In genomic region chr2:42800461-42800962, GRCh38 we compare ENCODE assay signal across 18 cellular contexts. TPM values are rescaled to one million over a fixed set of nuclear protein-coding genes. Genes with fewer than 3 reads are reported as not detected.
DNase-seq lines count a peak whose midpoint lies in the region; ATAC-seq and TF ChIP-seq lines count a peak whose summit lies in the region.
"Had no signal": no experiment of that assay in that cellular context is flagged by ENCODE, and none has a peak within 500 bp of the region (broad histone marks: within the 10 kb centered on the region; RNA-seq: fewer than 3 reads in every experiment).

No MANE protein-coding gene starts in this region.

- peaks cover 44% of the 10 kb centered on the region for H3K36me3 Mint-ChIP-seq in dendritic cell treated with granulocyte-macrophage colony-stimulating factor and Interleukin-4, amounts not matched to agents 40 ng/mL and 50 ng/mL, for 4 days (ENCODE audit: low read depth)
- H3K36me3 Mint-ChIP-seq in naive thymus-derived CD8-positive, alpha-beta T cell = no peaks in the 10 kb centered on the region
- H3K36me3 Mint-ChIP-seq in natural killer cell = no peaks in the 10 kb centered on the region
- H3K36me3 Mint-ChIP-seq: CD8-positive, alpha-beta T cell had no signal

- H3K9me3 ChIP-seq in DND-41 (ENCODE audit: insufficient read depth, low read length, severe bottlenecking) = no peaks in the 10 kb centered on the region
- H3K9me3 ChIP-seq: BLaER1 treated with 17β-estradiol and CSF1 and Interleukin-3, amounts not matched to agents 10 nM and 100 nM had no signal

- no peak overlapping the region for H3K4me2 ChIP-seq in DND-41 (ENCODE audit: insufficient read depth, low read length)
- H3K4me2 ChIP-seq: BLaER1 treated with 17β-estradiol and CSF1 and Interleukin-3, amounts not matched to agents 10 nM and 100 nM had no signal

- no peak overlapping the region for H3K4me3 Mint-ChIP-seq in dendritic cell treated with granulocyte-macrophage colony-stimulating factor and Interleukin-4, amounts not matched to agents 40 ng/mL and 50 ng/mL, for 4 days
- H3K4me3 Mint-ChIP-seq in naive thymus-derived CD8-positive, alpha-beta T cell = peak overlapping the region in 5 of 10 donors; percentile 30 to 60 (median 49)
- no peak overlapping the region for H3K4me3 Mint-ChIP-seq in natural killer cell
- H3K4me3 Mint-ChIP-seq: CD8-positive, alpha-beta T cell had no signal

- H3K27ac Mint-ChIP-seq in dendritic cell treated with granulocyte-macrophage colony-stimulating factor and Interleukin-4, amounts not matched to agents 40 ng/mL and 50 ng/mL, for 4 days = peak overlapping the region; percentile 11
- H3K27ac Mint-ChIP-seq in naive thymus-derived CD8-positive, alpha-beta T cell = peak overlapping the region in 4 of 10 donors; percentile 11 to 45 (median 32)
- H3K27ac Mint-ChIP-seq in natural killer cell = no peak overlapping the region
- H3K27ac Mint-ChIP-seq: CD8-positive, alpha-beta T cell had no signal

- no peaks in the 10 kb centered on the region for H3K36me3 ChIP-seq in DND-41 (ENCODE audit: insufficient read depth, low read length)
- H3K36me3 ChIP-seq: BLaER1 treated with 17β-estradiol and CSF1 and Interleukin-3, amounts not matched to agents 10 nM and 100 nM had no signal

- peak; percentile 81 for ATAC-seq in DND-41 (ENCODE audit: insufficient read depth, low read depth)
- ATAC-seq in naive thymus-derived CD8-positive, alpha-beta T cell = peak; percentile 65 to 67
- no peak for ATAC-seq in GM19463 (IDR thresholded peaks at IDR 0.05; ENCODE audit: unreplicated experiment)
- no peak for ATAC-seq in natural killer cell
- ATAC-seq: CD8-positive, alpha-beta T cell had no signal

- no peaks in the 10 kb centered on the region for H4K20me1 ChIP-seq in DND-41 (ENCODE audit: insufficient read depth, low read length)
- H4K20me1 ChIP-seq: BLaER1 treated with 17β-estradiol and CSF1 and Interleukin-3, amounts not matched to agents 10 nM and 100 nM had no signal

- no peaks in the 10 kb centered on the region for H3K27me3 Mint-ChIP-seq in dendritic cell treated with granulocyte-macrophage colony-stimulating factor and Interleukin-4, amounts not matched to agents 40 ng/mL and 50 ng/mL, for 4 days
- H3K27me3 Mint-ChIP-seq in naive thymus-derived CD8-positive, alpha-beta T cell = no peaks in the 10 kb centered on the region
- H3K27me3 Mint-ChIP-seq in natural killer cell (ENCODE audit: low read depth in 2 of 2) = peaks cover 19 to 44% of the 10 kb centered on the region in 2 donors

- no peaks in the 10 kb centered on the region for H3K27me3 ChIP-seq in DND-41 (ENCODE audit: insufficient read depth, low read length, poor library complexity)

- H3K9ac ChIP-seq in DND-41 (ENCODE audit: low read depth, low read length) = no peak overlapping the region
- H3K9ac ChIP-seq: BLaER1 treated with 17β-estradiol and CSF1 and Interleukin-3, amounts not matched to agents 10 nM and 100 nM; GM23248 had no signal

- intact Hi-C loops in dendritic cell treated with granulocyte-macrophage colony-stimulating factor and Interleukin-4, amounts not matched to agents 40 ng/mL and 50 ng/mL, for 4 days (cut with micrococcal nuclease) = no loop called here
- intact Hi-C loops in natural killer cell (cut with micrococcal nuclease) = no loop called here

- no peak overlapping the region for H3K4me3 ChIP-seq in DND-41 (ENCODE audit: low read depth in 1 of 2, low read length in 2 of 2)
- H3K4me3 ChIP-seq in Jurkat, Clone E6-1 (ENCODE audit: low read length) = no peak overlapping the region
- H3K4me3 ChIP-seq: BLaER1 treated with 17β-estradiol and CSF1 and Interleukin-3, amounts not matched to agents 10 nM and 100 nM; GM23248 had no signal

- no peak overlapping the region for H2AFZ ChIP-seq in DND-41 (ENCODE audit: low read depth, low read length)
- H2AFZ ChIP-seq: GM23248 had no signal

- H3K4me1 ChIP-seq in DND-41 (ENCODE audit: insufficient read depth, low read length) = no peaks in the 10 kb centered on the region

- peak; percentile 25 for DNase-seq in DND-41
- DNase-seq in Jurkat, Clone E6-1 (ENCODE audit: low read depth, low spot score) = peak; percentile 44
- peak in 2 of 10 donors; percentile 30 to 32 for DNase-seq in naive thymus-derived CD8-positive, alpha-beta T cell
- DNase-seq in activated T-cell treated with anti-CD3 and anti-CD28 coated beads for 4 hours = no peak
- no peak for DNase-seq in activated CD4-positive, alpha-beta T cell treated with anti-CD3 and anti-CD28 coated beads, Interleukin-2, amount 50 U/mL, for 4 hours
- no peak for DNase-seq in natural killer cell
- DNase-seq: ACHN; CD8-positive, alpha-beta T cell; COR-L47; DMS153; DMS79 treated with DMSO at 0.1 percent for 48 hours; GDM1; GM23248; H7 had no signal

- no peaks in the 10 kb centered on the region for H3K9me3 Mint-ChIP-seq in dendritic cell treated with granulocyte-macrophage colony-stimulating factor and Interleukin-4, amounts not matched to agents 40 ng/mL and 50 ng/mL, for 4 days
- H3K9me3 Mint-ChIP-seq in naive thymus-derived CD8-positive, alpha-beta T cell = no peaks in the 10 kb centered on the region
- H3K9me3 Mint-ChIP-seq in natural killer cell = no peaks in the 10 kb centered on the region
- H3K9me3 Mint-ChIP-seq: CD8-positive, alpha-beta T cell had no signal

- H3K79me2 ChIP-seq in DND-41 (ENCODE audit: insufficient read depth, low read length) = no peaks in the 10 kb centered on the region

- H3K27ac ChIP-seq in DND-41 (ENCODE audit: low read length) = no peak overlapping the region
- H3K27ac ChIP-seq: BLaER1 treated with 17β-estradiol and CSF1 and Interleukin-3, amounts not matched to agents 10 nM and 100 nM; GM23248 had no signal

- TF ChIP-seq CTCF in DND-41 (IDR thresholded peaks at IDR 0.05; ENCODE audit: borderline replicate concordance, extremely low read depth, low read length, poor library complexity, severe bottlenecking) = no peak
- TF ChIP-seq CTCF in natural killer cell (IDR thresholded peaks at IDR 0.05) = no peak

- POLR2A ChIA-PET in naive thymus-derived CD8-positive, alpha-beta T cell (lab: Charles Lee) = interaction anchor here (2.7 kb wide), 1 partner anchor 10 kb away, joined by 41 read pairs; no protein-coding TSS in a partner anchor

- H3K4me1 Mint-ChIP-seq in dendritic cell treated with granulocyte-macrophage colony-stimulating factor and Interleukin-4, amounts not matched to agents 40 ng/mL and 50 ng/mL, for 4 days (ENCODE audit: low read depth) = peaks cover 57% of the 10 kb centered on the region
- peaks cover 14 to 26% (median 17%) of the 10 kb centered on the region in 4 donors for H3K4me1 Mint-ChIP-seq in naive thymus-derived CD8-positive, alpha-beta T cell
- no peaks in the 10 kb centered on the region for H3K4me1 Mint-ChIP-seq in natural killer cell

RNA-seq across cellular contexts. Expression of gene HAAO, which starts 8.1 kb away (rescaled TPM):
- polyA plus RNA-seq in Jurkat, Clone E6-1 (2012; ENCODE audit: insufficient read depth, insufficient read length) = not detected
- under 1 TPM; 0.31 to 0.80 TPM for total RNA-seq in naive thymus-derived CD8-positive, alpha-beta T cell
- polyA plus RNA-seq in naive thymus-derived CD8-positive, alpha-beta T cell = under 1 TPM; 0.25 to 0.80 (median 0.47) TPM
- 1 to 10 TPM in 1 of 3 donors, under 1 TPM in 2; 0.35 to 1.3 (median 0.68) TPM for total RNA-seq in natural killer cell
- total RNA-seq: A172; CD8-positive, alpha-beta T cell; GM23248 had no signal

RNA-seq across cellular contexts. Expression of gene OXER1, which starts 36.6 kb away (rescaled TPM):
- polyA plus RNA-seq in Jurkat, Clone E6-1 (2012; ENCODE audit: insufficient read depth, insufficient read length) = not detected
- total RNA-seq in naive thymus-derived CD8-positive, alpha-beta T cell = under 1 TPM in 1 of 2 experiments, not detected in 1; 0.22 TPM
- under 1 TPM in 2 of 3 donors, not detected in 1; 0.20 to 0.22 TPM for polyA plus RNA-seq in naive thymus-derived CD8-positive, alpha-beta T cell
- total RNA-seq in natural killer cell = 1 to 10 TPM in 1 of 3 donors, under 1 TPM in 2; 0.19 to 2.7 (median 0.41) TPM
- total RNA-seq: A172, GM23248 had no signal
- polyA plus RNA-seq: GM23248 had no signal

Comparison
In these comparisons a context has a peak if more than half of its experiments do, and no peak if none do; other contexts are left out.
1. ATAC-seq: peak in DND-41 (single experiment) and naive thymus-derived CD8-positive, alpha-beta T cell (2 of 2); none in GM19463 (single experiment) and natural killer cell (0 of 3).
2. DNase-seq: peak in DND-41 (single experiment) and Jurkat, Clone E6-1 (single experiment); none in activated T-cell treated with anti-CD3 and anti-CD28 coated beads for 4 hours (single experiment), activated CD4-positive, alpha-beta T cell treated with anti-CD3 and anti-CD28 coated beads, Interleukin-2, amount 50 U/mL, for 4 hours (0 of 2) and natural killer cell (single experiment).